In the genomic region with DNA sequence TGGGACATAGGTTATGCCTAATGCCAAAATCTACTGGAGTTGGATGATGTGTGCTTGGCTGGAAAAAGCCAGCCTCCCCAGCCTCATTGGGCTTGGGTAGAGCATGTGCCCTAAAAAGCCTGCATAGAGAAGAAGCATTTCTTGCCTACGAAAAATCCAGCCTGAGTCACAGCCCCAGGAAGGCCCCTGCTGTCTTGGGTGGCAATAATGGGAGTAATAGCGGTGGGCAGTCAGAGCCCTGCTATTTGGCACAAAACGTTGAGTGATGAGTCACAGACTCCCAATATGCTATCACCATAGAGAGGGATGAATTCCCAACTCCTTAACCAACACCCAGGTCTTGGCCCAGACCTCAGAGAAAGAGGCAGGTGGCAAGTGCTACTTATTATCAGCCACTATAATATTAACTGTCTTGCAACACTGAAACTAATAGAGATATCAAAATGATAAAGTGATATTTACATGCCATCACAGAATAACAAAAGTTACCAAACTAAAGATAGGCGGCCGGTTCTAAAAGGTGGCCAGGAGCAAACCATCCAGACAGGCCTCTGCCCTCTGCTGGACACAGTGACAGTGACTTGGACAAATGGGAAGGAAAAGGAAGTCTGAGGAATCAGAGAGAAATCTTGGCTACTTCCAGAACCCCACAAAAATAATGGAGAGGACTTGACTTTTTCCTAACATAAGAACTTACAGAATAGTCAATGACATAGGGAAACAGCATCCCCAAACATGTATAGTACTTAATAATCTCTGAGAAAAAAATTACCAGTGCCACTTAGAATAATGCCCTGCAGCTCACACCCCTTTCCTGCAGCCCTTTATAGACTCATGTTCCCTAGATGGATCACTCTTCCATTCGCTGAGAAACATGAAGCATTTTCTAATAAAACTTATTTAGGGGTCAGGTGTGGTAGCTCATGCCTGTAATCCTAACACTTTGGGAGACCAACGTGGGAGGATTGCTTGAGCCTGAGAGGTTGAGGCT, we compare ENCODE assay signal across 8 cellular contexts. TPM values are rescaled to one million over a fixed set of nuclear protein-coding genes. Genes with fewer than 3 reads are reported as not detected.
DNase-seq lines count a peak whose midpoint lies in the region; ATAC-seq, FAIRE-seq and TF ChIP-seq lines count a peak whose summit lies in the region.

No MANE protein-coding gene starts in this region.

- no TSS peak for BruUV-seq in endothelial cell of umbilical vein (replicated peaks; lab: Mats Ljungman, UMichigan)

- no peak overlapping the region for H3K4me3 Mint-ChIP-seq in activated T-helper 2 cell treated with anti-CD3 and anti-CD28 coated beads, Interferon-gamma antibody, Interleukin-2, Interleukin-4, amounts not matched to agents 10 μg/mL and 5 μg/mL and 100 μg/mL, durations not matched to agents 14 hours and 24 hours and 36 hours (ENCODE audit: low read depth)
- H3K4me3 Mint-ChIP-seq in T-cell, result no peak overlapping the region

- TF ChIP-seq CTCF in D721Med (IDR thresholded peaks at IDR 0.05; ENCODE audit: insufficient read depth, missing control alignments) (peak; percentile 17), endothelial cell of umbilical vein (IDR thresholded peaks at IDR 0.05; ENCODE audit: extremely low read depth in 1 of 2, insufficient read depth in 1 of 2, low read depth in 1 of 2, low read length in 2 of 2) (peak; percentile 36 to 37), omental fat pad (IDR thresholded peaks at IDR 0.05) (no peak)

- no peak overlapping the region for H3K4me2 ChIP-seq in endothelial cell of umbilical vein (ENCODE audit: insufficient read depth, low read length)

- CTCF ChIA-PET in endothelial cell of umbilical vein (lab: Charles Lee) (interaction anchor here (0.7 to 1.3 kb wide), 8 partner anchors 9 to 225 kb away, joined by 3 to 9 read pairs (median 4); no protein-coding TSS in a partner anchor), T-cell (lab: Charles Lee) (no interaction called here)

- H3K27me3 Mint-ChIP-seq in activated T-helper 2 cell treated with anti-CD3 and anti-CD28 coated beads, Interferon-gamma antibody, Interleukin-2, Interleukin-4, amounts not matched to agents 10 μg/mL and 5 μg/mL and 100 μg/mL, durations not matched to agents 14 hours and 24 hours and 36 hours (ENCODE audit: low read depth), result no peaks in the 10 kb centered on the region
- no peaks in the 10 kb centered on the region for H3K27me3 Mint-ChIP-seq in T-cell

- no peaks in the 10 kb centered on the region for H4K20me1 ChIP-seq in endothelial cell of umbilical vein (replicated peaks; ENCODE audit: control insufficient read depth, extremely low read depth, insufficient read depth, low read length)

- no peak overlapping the region for H3K9ac ChIP-seq in endothelial cell of umbilical vein (replicated peaks; ENCODE audit: extremely low read depth, insufficient read depth, low read length)

- FAIRE-seq in D721Med (lab: Jason Lieb, UNC) (no peak), endothelial cell of umbilical vein (lab: Jason Lieb, UNC) (no peak)

- peaks cover 6 to 15% of the 10 kb centered on the region in 2 experiments for H3K36me3 ChIP-seq in endothelial cell of umbilical vein (ENCODE audit: control insufficient read depth in 2 of 2, extremely low read depth in 1 of 2, insufficient read depth in 2 of 2, low read length in 2 of 2)

- DNase-seq in D721Med (ENCODE audit: insufficient read length, low spot score) (no peak), NCI-H146 treated with DMSO at 0.1 percent for 48 hours (lab: John Stamatoyannopoulos, UW; ENCODE audit: unreplicated experiment) (peak; percentile 18), endothelial cell of umbilical vein (ENCODE audit: low read depth, low spot score) (peak; percentile 52), omental fat pad (ENCODE audit: low spot score) (no peak), activated T-cell treated with anti-CD3 and anti-CD28 coated beads for 4 hours (no peak), T-cell (no peak)
- no peak for DNase-seq in activated T-helper 2 cell treated with anti-CD3 and anti-CD28 coated beads, Interferon-gamma antibody, Interleukin-2, Interleukin-4, amounts not matched to agents 10 μg/mL and 5 μg/mL and 100 μg/mL, durations not matched to agents 14 hours and 24 hours and 36 hours (ENCODE audit: low spot score)
- no peak for DNase-seq in activated CD4-positive, alpha-beta T cell treated with anti-CD3 and anti-CD28 coated beads for 4 hours

- no peak overlapping the region for H3K27ac Mint-ChIP-seq in activated T-helper 2 cell treated with anti-CD3 and anti-CD28 coated beads, Interferon-gamma antibody, Interleukin-2, Interleukin-4, amounts not matched to agents 10 μg/mL and 5 μg/mL and 100 μg/mL, durations not matched to agents 14 hours and 24 hours and 36 hours
- no peak overlapping the region for H3K27ac Mint-ChIP-seq in T-cell

- H3K4me1 ChIP-seq in endothelial cell of umbilical vein (ENCODE audit: control insufficient read depth, extremely low read depth, insufficient read depth, low read length), result peaks cover 29% of the 10 kb centered on the region

- H3K79me2 ChIP-seq in endothelial cell of umbilical vein (ENCODE audit: control insufficient read depth, insufficient read depth, low read length), result no peaks in the 10 kb centered on the region

- peak overlapping the region; percentile 61 for H3K27ac ChIP-seq in endothelial cell of umbilical vein (ENCODE audit: insufficient read depth, low read depth, low read length)

- no peak overlapping the region for H3K4me3 ChIP-seq in endothelial cell of umbilical vein (replicated peaks in 1 of 3; ENCODE audit: insufficient read depth in 1 of 3, low read depth in 1 of 3, low read length in 3 of 3)

- dilution Hi-C loops in endothelial cell of umbilical vein (cut with MboI; ENCODE audit: extremely low pct_ligation_motif_present, low sequenced_read_pairs), result no loop called here

- peaks cover 32% of the 10 kb centered on the region for H3K36me3 Mint-ChIP-seq in activated T-helper 2 cell treated with anti-CD3 and anti-CD28 coated beads, Interferon-gamma antibody, Interleukin-2, Interleukin-4, amounts not matched to agents 10 μg/mL and 5 μg/mL and 100 μg/mL, durations not matched to agents 14 hours and 24 hours and 36 hours (ENCODE audit: low read depth)
- peaks cover 41% of the 10 kb centered on the region for H3K36me3 Mint-ChIP-seq in T-cell

- no peak for TF ChIP-seq POLR2A in endothelial cell of umbilical vein (IDR thresholded peaks at IDR 0.05; ENCODE audit: low read depth, low read length)

- ATAC-seq in omental fat pad (ENCODE audit: low FRiP score) (peak; percentile 89), T-cell (replicated peaks in 1 of 4) (no peak)

- H2AFZ ChIP-seq in endothelial cell of umbilical vein (ENCODE audit: low read depth, low read length), result no peak overlapping the region

- H3K4me1 Mint-ChIP-seq in activated T-helper 2 cell treated with anti-CD3 and anti-CD28 coated beads, Interferon-gamma antibody, Interleukin-2, Interleukin-4, amounts not matched to agents 10 μg/mL and 5 μg/mL and 100 μg/mL, durations not matched to agents 14 hours and 24 hours and 36 hours (ENCODE audit: low read depth), result no peaks in the 10 kb centered on the region
- no peaks in the 10 kb centered on the region for H3K4me1 Mint-ChIP-seq in T-cell

- H3K9me3 ChIP-seq in endothelial cell of umbilical vein (replicated peaks; ENCODE audit: control insufficient read depth, insufficient read depth, low read length), result no peaks in the 10 kb centered on the region

- no peaks in the 10 kb centered on the region for H3K27me3 ChIP-seq in endothelial cell of umbilical vein (ENCODE audit: control insufficient read depth in 2 of 2, insufficient read depth in 2 of 2, low read length in 2 of 2)

- H3K9me1 ChIP-seq in endothelial cell of umbilical vein (replicated peaks; ENCODE audit: control insufficient read depth, extremely low read depth, insufficient read depth, low read length), result no peaks in the 10 kb centered on the region

- intact Hi-C loops in endothelial cell of umbilical vein (cut with micrococcal nuclease), result loop anchor here (1.0 to 5.0 kb wide), 4 partner anchors 15 to 225 kb away; no protein-coding TSS in a partner anchor
- intact Hi-C loops in activated T-helper 2 cell treated with anti-CD3 and anti-CD28 coated beads, Interferon-gamma antibody, Interleukin-2, Interleukin-4, amounts not matched to agents 10 μg/mL and 5 μg/mL and 100 μg/mL, durations not matched to agents 14 hours and 24 hours and 36 hours (cut with micrococcal nuclease), result no loop called here

- POLR2A ChIA-PET in endothelial cell of umbilical vein (lab: Charles Lee) (no interaction called here), T-cell (lab: Charles Lee) (no interaction called here)

- no peaks in the 10 kb centered on the region for H3K9me3 Mint-ChIP-seq in activated T-helper 2 cell treated with anti-CD3 and anti-CD28 coated beads, Interferon-gamma antibody, Interleukin-2, Interleukin-4, amounts not matched to agents 10 μg/mL and 5 μg/mL and 100 μg/mL, durations not matched to agents 14 hours and 24 hours and 36 hours
- no peaks in the 10 kb centered on the region for H3K9me3 Mint-ChIP-seq in T-cell

TF ChIP-seq in endothelial cell of umbilical vein, 7 proteins besides CTCF, POLR2A, EP300 and RAD21 (continues in another document):
- no peak for TF ChIP-seq MYC (IDR thresholded peaks at IDR 0.05; ENCODE audit: low read depth, low read length)
- no peak for TF ChIP-seq POLR2AphosphoS5 (IDR thresholded peaks at IDR 0.05; ENCODE audit: insufficient read depth, low read depth, low read length)
- TF ChIP-seq EZH2 (IDR thresholded peaks at IDR 0.05; ENCODE audit: borderline replicate concordance, low read depth, low read length, severe bottlenecking), result no peak
- TF ChIP-seq FOS (IDR thresholded peaks at IDR 0.05; ENCODE audit: borderline replicate concordance, insufficient read depth, low read length), result peak; percentile 80
- TF ChIP-seq JUN (IDR thresholded peaks at IDR 0.05; ENCODE audit: borderline replicate concordance, insufficient read depth, insufficient read length, low read depth), result peak; percentile 45
- no peak for TF ChIP-seq GATA2 (IDR thresholded peaks at IDR 0.05; ENCODE audit: insufficient read depth, insufficient read length, low read depth, low read length)

RNA-seq across cellular contexts. Expression of gene MUC13, which starts 51.9 kb away (rescaled TPM):
- not detected in 2 replicates for total RNA-seq in endothelial cell of umbilical vein
- polyA plus RNA-seq in endothelial cell of umbilical vein, result not detected in 2 replicates
- polyA plus RNA-seq in endothelial cell of umbilical vein (2011; cell fraction: cytosol; rRNA removed), result not detected in 2 replicates
- polyA plus RNA-seq in endothelial cell of umbilical vein (2011; cell fraction: nucleus; rRNA removed), result not detected in 2 replicates
- not detected in 2 replicates for polyA plus RNA-seq in endothelial cell of umbilical vein (2012)
- polyA minus RNA-seq in endothelial cell of umbilical vein, result not detected in 2 replicates
- 3.1 TPM for polyA minus RNA-seq in endothelial cell of umbilical vein (2011; cell fraction: cytosol; rRNA and poly(A)+ RNA removed)
- polyA minus RNA-seq in endothelial cell of umbilical vein (2011; cell fraction: nucleus; rRNA and poly(A)+ RNA removed), result not detected in 2 replicates
- not detected for total RNA-seq in omental fat pad
- total RNA-seq in activated T-helper 2 cell treated with anti-CD3 and anti-CD28 coated beads, Interferon-gamma antibody, Interleukin-2, Interleukin-4, amounts not matched to agents 10 μg/mL and 5 μg/mL and 100 μg/mL, durations not matched to agents 14 hours and 24 hours and 36 hours, result not detected in 2 replicates
- 1 to 10 TPM in 1 of 5 donors, under 1 TPM in 4; 0.13 to 6.7 (median 0.18) TPM for total RNA-seq in T-cell

Comparison
In these comparisons a context has a peak if more than half of its experiments do, and no peak if none do; other contexts are left out.
1. DNase-seq: peak in NCI-H146 treated with DMSO at 0.1 percent for 48 hours (single experiment) and endothelial cell of umbilical vein (single experiment); none in D721Med (single experiment), omental fat pad (single experiment), activated T-cell treated with anti-CD3 and anti-CD28 coated beads for 4 hours (single experiment), activated T-helper 2 cell treated with anti-CD3 and anti-CD28 coated beads, Interferon-gamma antibody, Interleukin-2, Interleukin-4, amounts not matched to agents 10 μg/mL and 5 μg/mL and 100 μg/mL, durations not matched to agents 14 hours and 24 hours and 36 hours (single experiment), activated CD4-positive, alpha-beta T cell treated with anti-CD3 and anti-CD28 coated beads for 4 hours (0 of 2) and T-cell (0 of 34).
2. CTCF ChIP-seq: peak in D721Med (single experiment) and endothelial cell of umbilical vein (2 of 2); none in omental fat pad (0 of 3).